In genomic region chr12:70365648-70366518, GRCh38 we compare ENCODE assay signal across 8 cellular contexts. TPM values are rescaled to one million over a fixed set of nuclear protein-coding genes. Genes with fewer than 3 reads are reported as not detected.
DNase-seq lines count a peak whose midpoint lies in the region; ATAC-seq and TF ChIP-seq lines count a peak whose summit lies in the region.

A gene with protein sequence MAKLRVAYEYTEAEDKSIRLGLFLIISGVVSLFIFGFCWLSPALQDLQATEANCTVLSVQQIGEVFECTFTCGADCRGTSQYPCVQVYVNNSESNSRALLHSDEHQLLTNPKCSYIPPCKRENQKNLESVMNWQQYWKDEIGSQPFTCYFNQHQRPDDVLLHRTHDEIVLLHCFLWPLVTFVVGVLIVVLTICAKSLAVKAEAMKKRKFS (plus strand): TSS chr12:70366290. CDS start chr12:70366735, 445 bp downstream.

- peaks cover 15 to 28% of the 10 kb centered on the region in 2 donors for H3K27me3 Mint-ChIP-seq in natural killer cell (ENCODE audit: low read depth in 2 of 2)
- peaks cover 21% of the 10 kb centered on the region for H3K27me3 Mint-ChIP-seq in stimulated activated naive CD8-positive, alpha-beta T cell treated with anti-CD3 and anti-CD28 coated beads, Interleukin-15, Interleukin-2, amounts not matched to agents 100 ng/mL and 50 ng/mL, for 24 hours

- H3K4me1 ChIP-seq in OCI-LY7 (ENCODE audit: insufficient read depth, low read length, poor library complexity, severe bottlenecking) (peaks cover 47% of the 10 kb centered on the region), esophagus muscularis mucosa (peaks cover 7 to 25% (median 23%) of the 10 kb centered on the region in 4 donors)

- peak within 1 kb of the TSS in 1 of 2 donors; percentile 84 for H3K27ac Mint-ChIP-seq in natural killer cell
- H3K27ac Mint-ChIP-seq in stimulated activated naive CD8-positive, alpha-beta T cell treated with anti-CD3 and anti-CD28 coated beads, Interleukin-15, Interleukin-2, amounts not matched to agents 100 ng/mL and 50 ng/mL, for 24 hours: peak within 1 kb of the TSS; percentile 45

- peak within 1 kb of the TSS; percentile 75 for H3K4me2 ChIP-seq in OCI-LY7 (ENCODE audit: low read length)

- peak within 1 kb of the TSS; percentile 50 for H3K27ac ChIP-seq in OCI-LY7 (ENCODE audit: low read depth, low read length, poor library complexity, severe bottlenecking)
- H3K27ac ChIP-seq in esophagus muscularis mucosa (replicated peaks in 1 of 4): peak within 1 kb of the TSS; percentile 41 to 52 (median 48)

- peak within 1 kb of the TSS; percentile 80 for H2AFZ ChIP-seq in OCI-LY7 (ENCODE audit: low read length)

- no peaks in the 10 kb centered on the region for H4K20me1 ChIP-seq in OCI-LY7 (ENCODE audit: insufficient read depth, low read length)

- no peak for TF ChIP-seq POLR2A in esophagus muscularis mucosa (IDR thresholded peaks at IDR 0.05; ENCODE audit: low read depth)

- no peaks in the 10 kb centered on the region for H3K9me2 ChIP-seq in OCI-LY7 (ENCODE audit: insufficient read depth, low read length)

- H3K79me2 ChIP-seq in OCI-LY7 (ENCODE audit: insufficient read depth, low read depth, low read length): peaks cover 20% of the 10 kb centered on the region; the same call in 1 of the 2 replicates

- TF ChIP-seq EP300 in esophagus muscularis mucosa (IDR thresholded peaks at IDR 0.05): no peak

- no peaks in the 10 kb centered on the region for H3K9me3 Mint-ChIP-seq in natural killer cell
- no peaks in the 10 kb centered on the region for H3K9me3 Mint-ChIP-seq in stimulated activated naive CD8-positive, alpha-beta T cell treated with anti-CD3 and anti-CD28 coated beads, Interleukin-15, Interleukin-2, amounts not matched to agents 100 ng/mL and 50 ng/mL, for 24 hours

- WGBS in esophagus muscularis mucosa: 1% methylated on average over 30 of the region's 88 CpGs

- CTCF ChIA-PET in OCI-LY7 (lab: Charles Lee; ENCODE audit: unreplicated experiment): no interaction called here

- peaks cover 10 to 20% of the 10 kb centered on the region in 2 donors for H3K4me1 Mint-ChIP-seq in natural killer cell
- peaks cover 18% of the 10 kb centered on the region for H3K4me1 Mint-ChIP-seq in stimulated activated naive CD8-positive, alpha-beta T cell treated with anti-CD3 and anti-CD28 coated beads, Interleukin-15, Interleukin-2, amounts not matched to agents 100 ng/mL and 50 ng/mL, for 24 hours (ENCODE audit: low read depth)

- H3K27me3 ChIP-seq in esophagus muscularis mucosa: peaks cover 0 to 46% (median 18%) of the 10 kb centered on the region in 4 donors

- no peaks in the 10 kb centered on the region for H3K36me3 Mint-ChIP-seq in natural killer cell
- H3K36me3 Mint-ChIP-seq in stimulated activated naive CD8-positive, alpha-beta T cell treated with anti-CD3 and anti-CD28 coated beads, Interleukin-15, Interleukin-2, amounts not matched to agents 100 ng/mL and 50 ng/mL, for 24 hours (ENCODE audit: low read depth): no peaks in the 10 kb centered on the region

- H3K4me3 Mint-ChIP-seq in natural killer cell: peak within 1 kb of the TSS; percentile 90
- peak within 1 kb of the TSS; percentile 91 for H3K4me3 Mint-ChIP-seq in stimulated activated naive CD8-positive, alpha-beta T cell treated with anti-CD3 and anti-CD28 coated beads, Interleukin-15, Interleukin-2, amounts not matched to agents 100 ng/mL and 50 ng/mL, for 24 hours

- ATAC-seq in GM19463 (IDR thresholded peaks at IDR 0.05; ENCODE audit: unreplicated experiment) (peak; percentile 81), HG03565 (IDR thresholded peaks at IDR 0.05; ENCODE audit: unreplicated experiment) (peak; percentile 59), natural killer cell (peak; percentile 71 to 83 (median 80))

- TF ChIP-seq CTCF in OCI-LY7 (conservative IDR thresholded peaks at IDR 0.05; ENCODE audit: low read length) (0 out of 2 replicates have a peak, but pooled peaks have one; percentile 20), esophagus muscularis mucosa (IDR thresholded peaks at IDR 0.05) (no peak), natural killer cell (IDR thresholded peaks at IDR 0.05) (no peak)

- POLR2A ChIA-PET in OCI-LY7 (lab: Charles Lee): interaction anchor here (0.6 to 1.8 kb wide), 9 partner anchors 10 to 1114 kb away, joined by 3 to 13 read pairs (median 4); no protein-coding TSS in a partner anchor

- DNase-seq in CD1c-positive myeloid dendritic cell (ENCODE audit: extremely low spot score): peak; percentile 68
- DNase-seq in OCI-LY7 (ENCODE audit: low spot score): peak; percentile 82
- peak; percentile 85 for DNase-seq in activated T-cell treated with anti-CD3 and anti-CD28 coated beads, Interleukin-2, amount 50 U/mL, for 1 hour
- no peak for DNase-seq in esophagus muscularis mucosa (ENCODE audit: extremely low spot score)
- DNase-seq in natural killer cell: peak; percentile 45

- BruUV-seq in OCI-LY7 (replicated peaks; lab: Mats Ljungman, UMichigan): no TSS peak

- H3K9me3 ChIP-seq in OCI-LY7 (ENCODE audit: low read length): no peaks in the 10 kb centered on the region
- H3K9me3 ChIP-seq in esophagus muscularis mucosa: no peaks in the 10 kb centered on the region

- H3K36me3 ChIP-seq in OCI-LY7 (ENCODE audit: insufficient read depth, low read length) (0 out of 2 replicates have a peak, but pooled peaks cover under 1% of the 10 kb centered on the region), esophagus muscularis mucosa (no peaks in the 10 kb centered on the region)

- intact Hi-C loops in OCI-LY7 (cut with micrococcal nuclease; ENCODE audit: unreplicated experiment) (loop anchor here (1.0 to 10.0 kb wide), 5 partner anchors 104 to 1329 kb away; partner anchors contain the start of gene CNOT2), esophagus muscularis mucosa (cut with DNase I) (loop anchor here (10.0 kb wide), 1 partner anchor 121 kb away; the partner anchor contains the start of gene CNOT2), natural killer cell (cut with micrococcal nuclease) (loop anchor here (5.0 kb wide), 1 partner anchor 314 kb away; no protein-coding TSS in a partner anchor)

- H3K4me3 ChIP-seq in OCI-LY7 (ENCODE audit: low read depth, low read length, poor library complexity, severe bottlenecking) (peak within 1 kb of the TSS; percentile 74), esophagus muscularis mucosa (peak within 1 kb of the TSS; percentile 74 to 79 (median 75))

RNA-seq across cellular contexts. Expression of the gene that starts here (rescaled TPM):
- 3.0 and 5.8 TPM in 2 replicates for total RNA-seq in OCI-LY7 (2014; rRNA removed; shearing (Covaris generic))
- total RNA-seq in OCI-LY7 (2022) (7.6 and 8.7 TPM in 2 replicates), esophagus muscularis mucosa (10 to 100 TPM in 1 of 4 donors, 1 to 10 TPM in 3; 6.6 to 10.3 (median 8.0) TPM), natural killer cell (under 1 TPM in 1 of 3 donors, not detected in 2; 0.43 TPM)

Comparison
In these comparisons a context has a peak if more than half of its experiments do, and no peak if none do; other contexts are left out.
1. Peak in DNase-seq and ATAC-seq in natural killer cell; RNA of the gene not detected or under 1 TPM.